11 cellular contexts compared by ENCODE assay signal in genomic region chr7:16908561-16908960, GRCh38. TPM values are rescaled to one million over a fixed set of nuclear protein-coding genes. Genes with fewer than 3 reads are reported as not detected.
"Had no signal": no experiment of that assay in that cellular context is flagged by ENCODE, and none has a peak within 500 bp of the region (broad histone marks: within the 10 kb centered on the region; RNA-seq: fewer than 3 reads in every experiment).

No MANE protein-coding gene starts in this region.

- H2AFZ ChIP-seq: GM23248, GM23338 had no signal

- H3K4me2 ChIP-seq: GM23338 had no signal

- DNase-seq: GM23248, GOT3, H7, H9, HCEC 1CT, HFFc6 had no signal

- ATAC-seq: GM23338, HCT116 had no signal

- H3K36me3 ChIP-seq: HAP-1 had no signal

- H3K9me3 ChIP-seq: HAP-1 had no signal

- H3K27ac ChIP-seq: GM23248 had no signal

- H3K9ac ChIP-seq: GM23248 had no signal

- H3K4me3 ChIP-seq: GM23248, GM23338, HAP-1 had no signal

RNA-seq across cellular contexts. Expression of gene AGR3, which starts 26.8 kb away (rescaled TPM):
- total RNA-seq: GM23248, GM23338, H1, H4, H7, H9, HFFc6 had no signal
- polyA plus RNA-seq: GM23248, GM23338, H1 had no signal
